In genomic region chr10:22851865-22852239, GRCh38 we compare ENCODE assay signal across 17 cellular contexts.
DNase-seq lines count a peak whose midpoint lies in the region; ATAC-seq, FAIRE-seq and TF ChIP-seq lines count a peak whose summit lies in the region.
"Had no signal": no experiment of that assay in that cellular context is flagged by ENCODE, and none has a peak within 500 bp of the region (broad histone marks: within the 10 kb centered on the region; RNA-seq: fewer than 3 reads in every experiment).

No MANE protein-coding gene starts in this region.

- peaks cover 3% of the 10 kb centered on the region for H3K4me1 ChIP-seq in astrocyte (ENCODE audit: insufficient read depth, low read length)

- H3K4me3 Mint-ChIP-seq in astrocyte (ENCODE audit: unreplicated experiment) = no peak overlapping the region
- H3K4me3 Mint-ChIP-seq: B cell; CD4-positive, alpha-beta memory T cell had no signal

- H3K36me3 Mint-ChIP-seq in astrocyte (ENCODE audit: low read depth, unreplicated experiment) = no peaks in the 10 kb centered on the region
- H3K36me3 Mint-ChIP-seq: CD4-positive, alpha-beta memory T cell had no signal

- H3K4me2 ChIP-seq in astrocyte (ENCODE audit: low read length) = no peak overlapping the region
- H3K4me2 ChIP-seq: SK-N-SH had no signal

- H3K9me3 ChIP-seq in astrocyte (ENCODE audit: insufficient read depth, low read depth, low read length) = no peaks in the 10 kb centered on the region
- H3K9me3 ChIP-seq: SK-N-SH had no signal

- H3K27ac ChIP-seq in astrocyte (ENCODE audit: low read depth, low read length) (no peak overlapping the region), temporal lobe (ENCODE audit: low read depth, low read length) (peak overlapping the region; percentile 100)

- no peaks in the 10 kb centered on the region for H3K36me3 ChIP-seq in astrocyte (ENCODE audit: insufficient read depth, low read length)

- no peak for TF ChIP-seq CTCF in astrocyte (IDR thresholded peaks at IDR 0.05; ENCODE audit: insufficient read depth, low read depth, low read length)

- H2AFZ ChIP-seq in astrocyte (ENCODE audit: low read depth, low read length) = peak overlapping the region; percentile 5

- DNase-seq in M059J (ENCODE audit: low read depth) = peak; percentile 12
- peak; percentile 74 for DNase-seq in astrocyte (ENCODE audit: low read depth)
- peak; percentile 21 for DNase-seq in glomerular visceral epithelial cell (ENCODE audit: extremely low spot score)
- no peak for DNase-seq in NAMALWA (ENCODE audit: low spot score)
- DNase-seq: CD4-positive, alpha-beta memory T cell; GF-D8; GOT3; MV-4-11; NCI-H1436 treated with DMSO at 0.1 percent for 48 hours; NCI-H345; NCI-H69; SK-N-SH had no signal

- no peaks in the 10 kb centered on the region for H4K20me1 ChIP-seq in astrocyte (ENCODE audit: insufficient read depth, low read length)

- no peak overlapping the region for H3K27ac Mint-ChIP-seq in astrocyte (ENCODE audit: unreplicated experiment)
- H3K27ac Mint-ChIP-seq: B cell; CD4-positive, alpha-beta memory T cell had no signal

- no peaks in the 10 kb centered on the region for H3K27me3 Mint-ChIP-seq in astrocyte (ENCODE audit: low read depth, unreplicated experiment)

- no peak overlapping the region for H3K4me3 ChIP-seq in astrocyte (ENCODE audit: insufficient read depth, low read depth, low read length)

- H3K4me1 Mint-ChIP-seq in astrocyte (ENCODE audit: low read depth, unreplicated experiment) = peaks cover 11% of the 10 kb centered on the region

- H3K9me3 Mint-ChIP-seq in astrocyte (ENCODE audit: unreplicated experiment) = no peaks in the 10 kb centered on the region
- H3K9me3 Mint-ChIP-seq: CD4-positive, alpha-beta memory T cell had no signal

- no peaks in the 10 kb centered on the region for H3K79me2 ChIP-seq in astrocyte (ENCODE audit: insufficient read depth, low read length)

- ATAC-seq in HG03039 (IDR thresholded peaks at IDR 0.05; ENCODE audit: unreplicated experiment) = no peak
- ATAC-seq in HG03442 (IDR thresholded peaks at IDR 0.05; ENCODE audit: unreplicated experiment) = no peak

- no peaks in the 10 kb centered on the region for H3K27me3 ChIP-seq in astrocyte (ENCODE audit: insufficient read depth, low read length)

- H3K9ac ChIP-seq in astrocyte (ENCODE audit: low read length) = no peak overlapping the region
- H3K9ac ChIP-seq: SK-N-SH had no signal

- no peak for FAIRE-seq in astrocyte (lab: Jason Lieb, UNC)
- FAIRE-seq: D721Med had no signal
